ENCODE assay signal across 9 cellular contexts in genomic region chr2:73952499-73953446, GRCh38. TPM values are rescaled to one million over a fixed set of nuclear protein-coding genes. Genes with fewer than 3 reads are reported as not detected.
DNase-seq lines count a peak whose midpoint lies in the region; ATAC-seq and TF ChIP-seq lines count a peak whose summit lies in the region.
"Had no signal": no experiment of that assay in that cellular context is flagged by ENCODE, and none has a peak within 500 bp of the region (broad histone marks: within the 10 kb centered on the region; RNA-seq: fewer than 3 reads in every experiment).

No MANE protein-coding gene starts in this region.

- no peak for ATAC-seq in activated CD8-positive, alpha-beta T cell treated with anti-CD3 and anti-CD28 coated beads for 36 hours
- no peak for ATAC-seq in stimulated activated memory B cell treated with anti-CD40 and anti-IgM and Interleukin-4, amounts not matched to agents 10 μg/mL and 1 μg/mL and 100 μg/mL, for 72 hours
- no peak for ATAC-seq in HG03196 (IDR thresholded peaks at IDR 0.05; ENCODE audit: unreplicated experiment)

- intact Hi-C loops in activated CD8-positive, alpha-beta T cell treated with anti-CD3 and anti-CD28 coated beads for 36 hours (cut with micrococcal nuclease): no loop called here

- DNase-seq in SKM-1 treated with dmso at 0.1 percent for 144 hours (lab: John Stamatoyannopoulos, UW; ENCODE audit: unreplicated experiment) (peak; percentile 20), SKM-1 (lab: John Stamatoyannopoulos, UW; ENCODE audit: unreplicated experiment) (no peak), globus pallidus (ENCODE audit: low spot score) (peak; percentile 58), HuH-7 (ENCODE audit: low spot score) (no peak)
- no peak for DNase-seq in activated CD8-positive, alpha-beta T cell treated with anti-CD3 and anti-CD28 coated beads for 36 hours
- DNase-seq in stimulated activated CD4-positive, alpha-beta T cell treated with anti-CD3 and anti-CD28 coated beads, Interleukin-2, amount 100 ng/mL, for 48 hours: no peak
- DNase-seq: activated CD8-positive, alpha-beta memory T cell treated with anti-CD3 and anti-CD28 coated beads, Interleukin-2, amount 50 U/mL, for 48 hours had no signal

- H3K4me1 Mint-ChIP-seq in activated CD8-positive, alpha-beta T cell treated with anti-CD3 and anti-CD28 coated beads for 36 hours (ENCODE audit: low read depth): peaks cover 63% of the 10 kb centered on the region
- peaks cover 38% of the 10 kb centered on the region for H3K4me1 Mint-ChIP-seq in stimulated activated memory B cell treated with anti-CD40 and anti-IgM and Interleukin-4, amounts not matched to agents 10 μg/mL and 1 μg/mL and 100 μg/mL, for 72 hours

- POLR2A ChIA-PET in activated CD8-positive, alpha-beta T cell treated with anti-CD3 and anti-CD28 coated beads for 36 hours (lab: Charles Lee): interaction anchor here (0.8 to 1.4 kb wide), 4 partner anchors 8 to 28 kb away, joined by 3 to 4 read pairs (median 3); no protein-coding TSS in a partner anchor

- TF ChIP-seq CTCF in activated CD8-positive, alpha-beta T cell treated with anti-CD3 and anti-CD28 coated beads for 36 hours (IDR thresholded peaks at IDR 0.05): no peak

- no peaks in the 10 kb centered on the region for H3K27me3 Mint-ChIP-seq in activated CD8-positive, alpha-beta T cell treated with anti-CD3 and anti-CD28 coated beads for 36 hours
- no peaks in the 10 kb centered on the region for H3K27me3 Mint-ChIP-seq in stimulated activated memory B cell treated with anti-CD40 and anti-IgM and Interleukin-4, amounts not matched to agents 10 μg/mL and 1 μg/mL and 100 μg/mL, for 72 hours

- peak overlapping the region; percentile 48 for H3K27ac Mint-ChIP-seq in activated CD8-positive, alpha-beta T cell treated with anti-CD3 and anti-CD28 coated beads for 36 hours
- peak overlapping the region; percentile 40 for H3K27ac Mint-ChIP-seq in stimulated activated memory B cell treated with anti-CD40 and anti-IgM and Interleukin-4, amounts not matched to agents 10 μg/mL and 1 μg/mL and 100 μg/mL, for 72 hours

- no peak overlapping the region for H3K4me3 Mint-ChIP-seq in activated CD8-positive, alpha-beta T cell treated with anti-CD3 and anti-CD28 coated beads for 36 hours
- H3K4me3 Mint-ChIP-seq in stimulated activated memory B cell treated with anti-CD40 and anti-IgM and Interleukin-4, amounts not matched to agents 10 μg/mL and 1 μg/mL and 100 μg/mL, for 72 hours: no peak overlapping the region

- CTCF ChIA-PET in activated CD8-positive, alpha-beta T cell treated with anti-CD3 and anti-CD28 coated beads for 36 hours (lab: Charles Lee): interaction anchor here (1.2 to 1.3 kb wide), 2 partner anchors 35 to 198 kb away, joined by 3 read pairs; no protein-coding TSS in a partner anchor

- no peaks in the 10 kb centered on the region for H3K9me3 Mint-ChIP-seq in activated CD8-positive, alpha-beta T cell treated with anti-CD3 and anti-CD28 coated beads for 36 hours
- no peaks in the 10 kb centered on the region for H3K9me3 Mint-ChIP-seq in stimulated activated memory B cell treated with anti-CD40 and anti-IgM and Interleukin-4, amounts not matched to agents 10 μg/mL and 1 μg/mL and 100 μg/mL, for 72 hours

- peaks cover 65% of the 10 kb centered on the region for H3K36me3 Mint-ChIP-seq in activated CD8-positive, alpha-beta T cell treated with anti-CD3 and anti-CD28 coated beads for 36 hours (ENCODE audit: low read depth)
- H3K36me3 Mint-ChIP-seq in stimulated activated memory B cell treated with anti-CD40 and anti-IgM and Interleukin-4, amounts not matched to agents 10 μg/mL and 1 μg/mL and 100 μg/mL, for 72 hours: peaks cover 70% of the 10 kb centered on the region

RNA-seq across cellular contexts. Expression of gene DGUOK, which starts 26.1 kb away (rescaled TPM):
- total RNA-seq in activated CD8-positive, alpha-beta T cell treated with anti-CD3 and anti-CD28 coated beads for 36 hours: 100 to 1,000 TPM in 1 of 2 experiments, 10 to 100 TPM in 1; 96.4 to 103 TPM

RNA-seq across cellular contexts. Expression of gene TET3, which starts 31.9 kb away (rescaled TPM):
- total RNA-seq in activated CD8-positive, alpha-beta T cell treated with anti-CD3 and anti-CD28 coated beads for 36 hours: 10 to 100 TPM; 15.5 to 16.4 TPM

RNA-seq across cellular contexts. Expression of gene ACTG2, which starts 60.0 kb away (rescaled TPM):
- under 1 TPM; 0.11 to 0.27 TPM for total RNA-seq in activated CD8-positive, alpha-beta T cell treated with anti-CD3 and anti-CD28 coated beads for 36 hours

Comparison
In these comparisons a context has a peak if more than half of its experiments do, and no peak if none do; other contexts are left out.
1. DNase-seq: peak in SKM-1 treated with dmso at 0.1 percent for 144 hours (single experiment) and globus pallidus (single experiment); none in SKM-1 (single experiment), activated CD8-positive, alpha-beta T cell treated with anti-CD3 and anti-CD28 coated beads for 36 hours (single experiment), HuH-7 (single experiment) and stimulated activated CD4-positive, alpha-beta T cell treated with anti-CD3 and anti-CD28 coated beads, Interleukin-2, amount 100 ng/mL, for 48 hours (0 of 2).